In the genomic region with DNA sequence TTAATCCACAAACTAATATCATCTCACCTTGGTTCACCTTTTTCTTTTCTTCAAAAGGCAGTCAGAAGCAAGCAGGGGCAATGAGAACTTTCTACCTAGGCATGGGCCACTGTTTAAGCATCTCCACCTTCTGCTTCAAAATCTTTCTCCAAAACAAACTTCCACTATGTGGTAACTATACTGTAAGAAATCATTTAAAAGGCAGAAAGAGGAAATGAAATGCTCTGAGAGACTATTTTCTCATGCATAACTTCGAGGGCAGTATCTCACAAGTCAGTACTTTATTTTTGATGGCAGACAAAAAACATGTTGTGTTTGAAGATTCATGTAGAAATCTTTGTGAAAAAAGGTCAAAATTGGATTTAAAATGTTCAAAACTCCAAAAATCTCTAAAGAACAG, we compare ENCODE assay signal across 19 cellular contexts.
DNase-seq lines count a peak whose midpoint lies in the region; ATAC-seq lines count a peak whose summit lies in the region.
"Had no signal": no experiment of that assay in that cellular context is flagged by ENCODE, and none has a peak within 500 bp of the region (broad histone marks: within the 10 kb centered on the region; RNA-seq: fewer than 3 reads in every experiment).

No MANE protein-coding gene starts in this region.

- H3K4me1 Mint-ChIP-seq in T-helper 17 cell, result peaks cover 14% of the 10 kb centered on the region

- H3K36me3 Mint-ChIP-seq in T-helper 17 cell (ENCODE audit: low read depth), result no peaks in the 10 kb centered on the region

- H3K27me3 Mint-ChIP-seq in T-helper 17 cell, result no peaks in the 10 kb centered on the region
- H3K27me3 Mint-ChIP-seq: activated naive CD8-positive, alpha-beta T cell treated with anti-CD3 and anti-CD28 coated beads, Interleukin-2, amount 10 ng/mL, durations not matched to agents 7 days and 5 days had no signal

- no peaks in the 10 kb centered on the region for H3K9me3 ChIP-seq in T-helper 17 cell (ENCODE audit: control insufficient read depth, low read length, poor library complexity, severe bottlenecking)
- H3K9me3 ChIP-seq: A549, body of pancreas, colonic mucosa, psoas muscle, SK-N-SH, upper lobe of right lung had no signal

- no peak overlapping the region for H3K4me3 Mint-ChIP-seq in T-helper 17 cell
- H3K4me3 Mint-ChIP-seq: activated naive CD8-positive, alpha-beta T cell treated with anti-CD3 and anti-CD28 coated beads, Interleukin-2, amount 10 ng/mL, durations not matched to agents 7 days and 5 days; activated T-helper 1 cell treated with anti-CD3 and anti-CD28 coated beads, Interleukin-12 subunit alpha, Interleukin-12 subunit beta, Interleukin-2, Interleukin-4 antibody, amounts not matched to agents 30 ng/mL and 10 ng/mL and 1 ng/mL, durations not matched to agents 14 hours and 24 hours and 36 hours had no signal

- DNase-seq in SKM-1 treated with dmso at 0.1 percent for 144 hours (lab: John Stamatoyannopoulos, UW; ENCODE audit: unreplicated experiment) (peak; percentile 12), SKM-1 (lab: John Stamatoyannopoulos, UW; ENCODE audit: unreplicated experiment) (no peak), KBM-7 (peak; percentile 8), KG1 (lab: John Stamatoyannopoulos, UW) (no peak), T-helper 17 cell (no peak)
- DNase-seq: activated naive CD8-positive, alpha-beta T cell treated with anti-CD3 and anti-CD28 coated beads, Interleukin-2, amount 10 ng/mL, durations not matched to agents 7 days and 5 days; body of pancreas; colonic mucosa; NCI-H1436 treated with DMSO at 0.1 percent for 48 hours; psoas muscle; SK-N-SH; stimulated activated CD4-positive, alpha-beta T cell treated with anti-CD3 and anti-CD28 coated beads, Interleukin-4, amount 100 ng/mL, for 1 hour; upper lobe of right lung had no signal

- no peak overlapping the region for H3K27ac Mint-ChIP-seq in T-helper 17 cell
- H3K27ac Mint-ChIP-seq: activated naive CD8-positive, alpha-beta T cell treated with anti-CD3 and anti-CD28 coated beads, Interleukin-2, amount 10 ng/mL, durations not matched to agents 7 days and 5 days; activated T-helper 1 cell treated with anti-CD3 and anti-CD28 coated beads, Interleukin-12 subunit alpha, Interleukin-12 subunit beta, Interleukin-2, Interleukin-4 antibody, amounts not matched to agents 30 ng/mL and 10 ng/mL and 1 ng/mL, durations not matched to agents 14 hours and 24 hours and 36 hours had no signal

- peak; percentile 45 for ATAC-seq in GM21515 (IDR thresholded peaks at IDR 0.05; ENCODE audit: unreplicated experiment)
- no peak for ATAC-seq in GM21619 (IDR thresholded peaks at IDR 0.05; ENCODE audit: unreplicated experiment)
- ATAC-seq in T-helper 17 cell, result no peak
- no peak for ATAC-seq in HG03460 (IDR thresholded peaks at IDR 0.05; ENCODE audit: unreplicated experiment)
- ATAC-seq: A549, body of pancreas, Panc1, psoas muscle, upper lobe of right lung had no signal

- in situ Hi-C loops in KBM-7 (cut with MboI; ENCODE audit: low pct_unique_long_range_greater_than_20kb, low sequenced_read_pairs), result no loop called here

Comparison
In these comparisons a context has a peak if more than half of its experiments do, and no peak if none do; other contexts are left out.
1. DNase-seq: peak in SKM-1 treated with dmso at 0.1 percent for 144 hours (single experiment) and KBM-7 (single experiment); none in SKM-1 (single experiment), KG1 (single experiment) and T-helper 17 cell (0 of 3).